11 cellular contexts compared by ENCODE assay signal in the genomic region with DNA sequence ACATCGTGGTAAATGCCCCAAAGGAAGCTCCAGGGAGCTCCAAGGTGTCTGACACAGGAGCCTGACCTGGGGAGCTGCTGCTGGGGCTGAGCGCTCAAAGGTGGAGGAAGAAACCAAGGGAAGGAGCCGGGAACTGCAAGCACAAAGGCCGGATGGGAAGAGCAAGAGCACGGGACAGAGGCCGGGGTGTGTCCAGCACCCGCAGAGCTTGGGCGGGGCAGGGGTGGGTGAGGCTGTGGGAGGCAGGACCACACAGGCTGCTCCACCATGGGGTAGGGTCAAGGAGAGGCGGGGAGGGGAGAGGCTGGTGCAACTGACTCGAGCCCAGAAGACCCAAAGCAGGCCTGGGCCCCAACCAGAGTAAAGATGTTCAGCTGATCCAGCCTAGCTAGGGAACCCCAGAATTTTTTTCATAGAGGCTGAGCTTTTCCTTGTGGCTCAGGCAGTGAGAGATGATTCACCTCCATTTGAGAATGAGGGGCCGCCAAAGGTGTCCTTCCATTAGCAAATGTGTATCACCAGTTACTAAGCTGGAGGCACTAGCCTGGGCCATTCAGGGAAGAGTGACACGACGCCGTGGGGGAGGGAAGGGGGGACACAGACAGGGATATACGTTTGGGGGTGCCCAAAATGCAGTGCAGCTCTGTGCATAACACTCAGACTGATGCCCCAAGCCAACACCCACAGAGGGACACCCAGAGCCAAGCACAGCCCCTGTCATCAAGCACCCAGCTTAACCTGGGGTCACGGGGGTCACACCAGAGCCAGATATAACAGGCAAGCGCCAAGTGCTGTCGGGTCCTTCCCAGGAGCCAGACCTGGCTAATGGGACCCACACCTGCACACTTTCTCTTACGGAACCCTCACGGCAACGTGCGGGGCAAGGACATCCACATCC. TPM values are rescaled to one million over a fixed set of nuclear protein-coding genes. Genes with fewer than 3 reads are reported as not detected.
DNase-seq lines count a peak whose midpoint lies in the region; ATAC-seq, FAIRE-seq and TF ChIP-seq lines count a peak whose summit lies in the region.
"Had no signal": no experiment of that assay in that cellular context is flagged by ENCODE, and none has a peak within 500 bp of the region (broad histone marks: within the 10 kb centered on the region; RNA-seq: fewer than 3 reads in every experiment).

No MANE protein-coding gene starts in this region.

- intact Hi-C loops in transverse colon (cut with DNase I; ENCODE audit: low total_unique reads) = no loop called here
- intact Hi-C loops in posterior cingulate gyrus (cut with DNase I) = no loop called here

- no peak overlapping the region for H4K5ac ChIP-seq in H1 (ENCODE audit: insufficient read length, low read depth, low read length)

- H4K91ac ChIP-seq in H1 (replicated peaks; ENCODE audit: insufficient read length, low read length) = no peak overlapping the region

- no peak overlapping the region for H3K4ac ChIP-seq in H1 (replicated peaks; ENCODE audit: insufficient read length, low read depth, low read length)

- no peak overlapping the region for H2BK120ac ChIP-seq in H1 (replicated peaks; ENCODE audit: low read depth, low read length)

- peaks cover 18% of the 10 kb centered on the region for H3K79me1 ChIP-seq in H1 (ENCODE audit: low read depth, low read length)

- no peak for FAIRE-seq in H1 (lab: Jason Lieb, UNC)

- peaks cover 79% of the 10 kb centered on the region for H3K36me3 ChIP-seq in MG63
- peaks cover 0 to 3% (median 0%) of the 10 kb centered on the region in 4 experiments; a peak in 1 of 8 replicates for H3K36me3 ChIP-seq in H1 (ENCODE audit: control insufficient read depth in 2 of 4, insufficient read depth in 4 of 4, low read length in 3 of 4)
- peaks cover 0 to 2% of the 10 kb centered on the region in 2 donors for H3K36me3 ChIP-seq in mucosa of rectum (ENCODE audit: control insufficient read depth in 2 of 2, insufficient read depth in 2 of 2, low read length in 2 of 2)
- H3K36me3 ChIP-seq in transverse colon = no peaks in the 10 kb centered on the region

- peaks cover 0 to 40% of the 10 kb centered on the region in 2 experiments; a peak in 2 of 4 replicates for H3K79me2 ChIP-seq in H1 (ENCODE audit: control insufficient read depth in 1 of 2, insufficient read depth in 2 of 2, low read length in 2 of 2)

- TF ChIP-seq CTCF in H1 (IDR thresholded peaks at IDR 0.05; ENCODE audit: control extremely low read depth in 1 of 3, insufficient read depth in 1 of 3, low read depth in 1 of 3, low read length in 3 of 3) (no peak), transverse colon (IDR thresholded peaks at IDR 0.05) (no peak)

- CTCF ChIA-PET in H1 (lab: Charles Lee; ENCODE audit: partially characterized antibody) = interaction anchor here (0.6 to 4.6 kb wide), 18 partner anchors 8 to 1378 kb away, joined by 3 to 16 read pairs (median 5); a partner anchor contains a TSS

- in situ Hi-C loops in transverse colon (cut with MboI; ENCODE audit: low pct_ligation_motif_present in 1 of 4, low pct_unique_long_range_greater_than_20kb in 1 of 4, low sequenced_read_pairs in 3 of 4) = no loop called here

- peaks cover 2% of the 10 kb centered on the region; the same call in 1 of the 2 replicates for H3K23me2 ChIP-seq in H1 (ENCODE audit: low read depth, low read length)

- no peak overlapping the region for H3K23ac ChIP-seq in H1 (ENCODE audit: insufficient read length)

- peaks cover 4 to 22% of the 10 kb centered on the region in 2 experiments for H4K20me1 ChIP-seq in H1 (replicated peaks in 1 of 2; ENCODE audit: control insufficient read depth in 1 of 2, insufficient read depth in 2 of 2, low read length in 2 of 2)

- H3K4me1 ChIP-seq in H1 (replicated peaks in 1 of 4; ENCODE audit: control insufficient read depth in 3 of 4, insufficient read depth in 4 of 4, low read length in 3 of 4) (peaks cover 0 to 13% (median 10%) of the 10 kb centered on the region in 4 experiments; a peak in 5 of 7 replicates), mucosa of rectum (ENCODE audit: control insufficient read depth in 2 of 2, insufficient read depth in 2 of 2, low read length in 2 of 2) (peaks cover 25 to 36% of the 10 kb centered on the region in 2 donors), transverse colon (peaks cover 32 to 63% (median 46%) of the 10 kb centered on the region in 4 donors)

- no peak for ATAC-seq in GM18861 (IDR thresholded peaks at IDR 0.05; ENCODE audit: unreplicated experiment)

- WGBS in H1 (ENCODE audit: extremely low coverage in 1 of 2, insufficient coverage in 1 of 2, insufficient read length in 1 of 2, insufficient replicate concordance in 2 of 2, low coverage in 1 of 2, low lambda C conversion rate in 2 of 2, missing lambda C conversion rate in 1 of 2), 2 experiments = 85% methylated on average over 22 of the region's 22 CpGs; no CpG with 5 or more reads in 1 of the 2 experiments
- WGBS in transverse colon (ENCODE audit: low coverage in 1 of 2), 2 donors = 60 to 72% methylated on average over 3 to 22 of the region's 22 CpGs

- H3K27me3 ChIP-seq in MG63 (no peaks in the 10 kb centered on the region), H1 (replicated peaks in 1 of 4; ENCODE audit: control insufficient read depth in 3 of 4, extremely low read depth in 1 of 4, insufficient read depth in 3 of 4, low read length in 3 of 4) (no peaks in the 10 kb centered on the region), mucosa of rectum (ENCODE audit: control insufficient read depth in 2 of 2, insufficient read depth in 2 of 2, low read length in 2 of 2) (no peaks in the 10 kb centered on the region), transverse colon (no peaks in the 10 kb centered on the region)

- TF ChIP-seq EP300 in H1 (IDR thresholded peaks at IDR 0.05; ENCODE audit: borderline replicate concordance in 1 of 2, low read depth in 2 of 2, low read length in 2 of 2) (no peak), transverse colon (IDR thresholded peaks at IDR 0.05; ENCODE audit: low read depth) (no peak)

- DNase-seq in MG63 (peak; percentile 64), H1 (ENCODE audit: low read depth in 1 of 2, low spot score in 2 of 2) (no peak), transverse colon (peak; percentile 65), posterior cingulate gyrus (no peak), ecto neural progenitor cell (ENCODE audit: low spot score) (no peak)
- DNase-seq: effector memory CD4-positive, alpha-beta T cell; NCI-H1092 had no signal

- no peak overlapping the region for H3K56ac ChIP-seq in H1 (replicated peaks; ENCODE audit: insufficient read length, low read depth, low read length)

- TF ChIP-seq POLR2A in H1 (IDR thresholded peaks at IDR 0.05; ENCODE audit: control extremely low read depth in 1 of 2, low read depth in 2 of 2, low read length in 2 of 2) = no peak
- TF ChIP-seq POLR2A in transverse colon (IDR thresholded peaks at IDR 0.05) = no peak

- no peak overlapping the region for H3K4me3 ChIP-seq in MG63
- no peak overlapping the region for H3K4me3 ChIP-seq in H1 (ENCODE audit: extremely low read depth in 1 of 4, insufficient read depth in 2 of 4, low read depth in 3 of 4, low read length in 4 of 4)
- H3K4me3 ChIP-seq in mucosa of rectum (ENCODE audit: low read length in 2 of 2) = no peak overlapping the region
- H3K4me3 ChIP-seq in transverse colon = no peak overlapping the region
- H3K4me3 ChIP-seq: psoas muscle had no signal

- H3K27ac ChIP-seq in H1 (ENCODE audit: low read depth, low read length) = no peak overlapping the region
- H3K27ac ChIP-seq in mucosa of rectum (ENCODE audit: low read depth in 2 of 2, low read length in 2 of 2) = peak overlapping the region; percentile 10 to 32
- H3K27ac ChIP-seq in transverse colon = peak overlapping the region; percentile 42 to 89 (median 68)
- H3K27ac ChIP-seq: psoas muscle had no signal

- H3K4me2 ChIP-seq in H1 (ENCODE audit: insufficient read depth in 1 of 2, low read depth in 2 of 2, low read length in 2 of 2) = no peak overlapping the region

- no peak overlapping the region for H2BK20ac ChIP-seq in H1 (ENCODE audit: low read length)

- H2BK12ac ChIP-seq in H1 (ENCODE audit: low read depth, low read length) = no peak overlapping the region

- H3K9me3 ChIP-seq in MG63 (no peaks in the 10 kb centered on the region), H1 (ENCODE audit: insufficient read depth in 2 of 2, low read depth in 1 of 2, low read length in 1 of 2) (peaks cover 3 to 4% of the 10 kb centered on the region in 2 experiments; a peak in 3 of 4 replicates), mucosa of rectum (ENCODE audit: control insufficient read depth in 2 of 2, low read length in 2 of 2) (no peaks in the 10 kb centered on the region), transverse colon (no peaks in the 10 kb centered on the region)
- H3K9me3 ChIP-seq: psoas muscle had no signal

- POLR2A ChIA-PET in H1 (lab: Charles Lee; ENCODE audit: partially characterized antibody) = interaction anchor here (1.4 to 7.9 kb wide), 5 partner anchors 9 to 30 kb away, joined by 3 to 54 read pairs (median 14); a partner anchor contains a TSS

- H3K18ac ChIP-seq in H1 (ENCODE audit: extremely low read depth, low read length) = no peak overlapping the region

- no peak for TF ChIP-seq RAD21 in H1 (IDR thresholded peaks at IDR 0.05 in 1 of 2, conservative IDR thresholded peaks at IDR 0.05 in 1 of 2; ENCODE audit: low read depth in 2 of 2, low read length in 2 of 2)

- H2BK5ac ChIP-seq in H1 (ENCODE audit: low read depth, low read length) = peak overlapping the region; percentile 37; the same call in 1 of the 2 replicates

- H2BK15ac ChIP-seq in H1 (ENCODE audit: low read length) = no peak overlapping the region

- H2AFZ ChIP-seq in H1 (ENCODE audit: low read length) = no peak overlapping the region

- H4K8ac ChIP-seq in H1 (ENCODE audit: extremely low read depth, insufficient read depth, low read length) = no peak overlapping the region; the same call in 1 of the 2 replicates

- H2AK5ac ChIP-seq in H1 (ENCODE audit: low read depth, low read length) = no peak overlapping the region

- no peak overlapping the region for H3K14ac ChIP-seq in H1 (ENCODE audit: insufficient read length)

- H3K9ac ChIP-seq in H1 (replicated peaks in 1 of 4; ENCODE audit: extremely low read depth in 1 of 4, low read depth in 3 of 4, low read length in 3 of 4) (no peak overlapping the region), mucosa of rectum (ENCODE audit: low read depth in 1 of 2, low read length in 2 of 2) (no peak overlapping the region)

TF ChIP-seq in H1, 55 proteins besides CTCF, POLR2A, EP300 and RAD21 (continues in another document):
- no peak for TF ChIP-seq CEBPB (IDR thresholded peaks at IDR 0.05; ENCODE audit: low read depth, low read length)

RNA-seq across cellular contexts. Expression of a gene that starts 21.3 kb away (rescaled TPM):
- not detected in 2 replicates for total RNA-seq in MG63 (2014; rRNA removed; shearing (Covaris generic); ENCODE audit: low replicate concordance)
- 0.23 and 0.34 TPM in 2 replicates for total RNA-seq in H1 (2021; fragmentation: NEBNext Ultra II Directional; extraction: Animal tissue kit (Norgen Biotek cat#: 25700))
- polyA plus RNA-seq in H1 (2011; rRNA removed) = 0.20 and 0.29 TPM in 2 replicates
- polyA plus RNA-seq in H1 (2011; cell fraction: cytosol; rRNA removed) = 0.25 TPM
- polyA plus RNA-seq in H1 (2011; cell fraction: nucleus; rRNA removed) = 0.17 TPM
- 0.42 to 0.85 TPM (median 0.63 TPM) in 4 replicates for polyA plus RNA-seq in H1 (2012, experiment 1 of 2)
- 0.37 TPM for polyA plus RNA-seq in H1 (2012, experiment 2 of 2)
- 0.06 TPM for polyA plus RNA-seq in H1 (2013, experiment 1 of 2)
- polyA plus RNA-seq in H1 (2013, experiment 2 of 2) = 0.13 TPM
- 0.20 TPM in 1 of 2 replicates, not detected in the other for polyA minus RNA-seq in H1 (2011; rRNA and poly(A)+ RNA removed)
- not detected for polyA minus RNA-seq in H1 (2011; cell fraction: cytosol; rRNA and poly(A)+ RNA removed)
- 0.60 TPM for polyA minus RNA-seq in H1 (2011; cell fraction: nucleus; rRNA and poly(A)+ RNA removed)
- 10 to 100 TPM; 22.9 to 26.1 (median 23.2) TPM for total RNA-seq in transverse colon
- total RNA-seq: H4 had no signal

Comparison
In these comparisons a context has a peak if more than half of its experiments do, and no peak if none do; other contexts are left out.
1. DNase-seq: peak in MG63 (single experiment) and transverse colon (single experiment); none in H1 (0 of 2), posterior cingulate gyrus (0 of 10) and ecto neural progenitor cell (single experiment).
2. RNA of a gene that starts 21.3 kb away (total RNA-seq): 22.9 to 26.1 TPM in transverse colon; 0.23 to 0.34 TPM in H1 and not detected in MG63; every median in the first group is over 10 times any median in the second.